In genomic region chr2:234273887-234274584, GRCh38 we compare ENCODE assay signal across 20 cellular contexts.
DNase-seq lines count a peak whose midpoint lies in the region; ATAC-seq, FAIRE-seq and TF ChIP-seq lines count a peak whose summit lies in the region.
"Had no signal": no experiment of that assay in that cellular context is flagged by ENCODE, and none has a peak within 500 bp of the region (broad histone marks: within the 10 kb centered on the region; RNA-seq: fewer than 3 reads in every experiment).

No MANE protein-coding gene starts in this region.

- H3K9me1 ChIP-seq in keratinocyte (ENCODE audit: control insufficient read depth, extremely low read depth, insufficient read depth, low read length) = no peaks in the 10 kb centered on the region

- no peak for TF ChIP-seq CTCF in keratinocyte (optimal IDR thresholded peaks at IDR 0.05 in 1 of 3, IDR thresholded peaks at IDR 0.05 in 1 of 3, conservative IDR thresholded peaks at IDR 0.05 in 1 of 3; ENCODE audit: extremely low read depth in 1 of 3, insufficient read depth in 2 of 3, low read length in 3 of 3)
- TF ChIP-seq CTCF in brain microvascular endothelial cell (IDR thresholded peaks at IDR 0.05; ENCODE audit: low read depth, low read length, missing control alignments) = no peak
- TF ChIP-seq CTCF in osteoblast (IDR thresholded peaks at IDR 0.05; ENCODE audit: extremely low read depth, low read depth, low read length) = no peak

- H2AFZ ChIP-seq in keratinocyte (ENCODE audit: control insufficient read depth, low read length) (peak overlapping the region; percentile 20), osteoblast (ENCODE audit: low read length) (no peak overlapping the region)

- dilution Hi-C loops in keratinocyte (cut with MboI; ENCODE audit: extremely low pct_ligation_motif_present, low sequenced_read_pairs) = no loop called here

- H3K79me2 ChIP-seq in keratinocyte (ENCODE audit: control insufficient read depth, insufficient read depth, low read length) = no peaks in the 10 kb centered on the region
- no peaks in the 10 kb centered on the region for H3K79me2 ChIP-seq in osteoblast (ENCODE audit: insufficient read depth, low read length)

- peak overlapping the region in 3 of 4 donors; percentile 0 to 62 (median 41) for H3K4me3 Mint-ChIP-seq in CD4-positive, CD25-positive, alpha-beta regulatory T cell
- H3K4me3 Mint-ChIP-seq in CD8-positive, alpha-beta memory T cell = peak overlapping the region; percentile 1 to 80 (median 57)
- H3K4me3 Mint-ChIP-seq: activated B cell treated with CpG ODN at 0.5 μM for 24 hours had no signal

- in situ Hi-C loops in brain microvascular endothelial cell (cut with HindIII; ENCODE audit: low pct_ligation_motif_present, low sequenced_read_pairs) = no loop called here

- peak overlapping the region; percentile 37 for H3K4me3 ChIP-seq in CD4-positive, CD25-positive, alpha-beta regulatory T cell (ENCODE audit: low read depth, low read length)
- no peak overlapping the region for H3K4me3 ChIP-seq in CD8-positive, alpha-beta memory T cell (ENCODE audit: low read length)
- H3K4me3 ChIP-seq in keratinocyte (ENCODE audit: control insufficient read depth in 2 of 3, extremely low read depth in 1 of 3, insufficient read depth in 2 of 3, low read depth in 1 of 3, low read length in 3 of 3) = no peak overlapping the region
- no peak overlapping the region for H3K4me3 ChIP-seq in brain microvascular endothelial cell (ENCODE audit: low read depth, low read length)
- H3K4me3 ChIP-seq in osteoblast (ENCODE audit: insufficient read depth, low read length) = no peak overlapping the region
- H3K4me3 ChIP-seq: dorsolateral prefrontal cortex, gastrocnemius medialis, GM12878, left lung, MG63, right lobe of liver, thyroid gland had no signal

- no peak for FAIRE-seq in keratinocyte (lab: Jason Lieb, UNC)
- FAIRE-seq: GM12878, HepG2 had no signal

- peak; percentile 51 to 55 for ATAC-seq in CD4-positive, CD25-positive, alpha-beta regulatory T cell (ENCODE audit: low read depth in 2 of 2)
- ATAC-seq: gastrocnemius medialis, GM12878, HepG2, left lung, right lobe of liver, Right ventricle myocardium inferior had no signal

- no peak overlapping the region for H3K27ac ChIP-seq in CD4-positive, CD25-positive, alpha-beta regulatory T cell (ENCODE audit: insufficient read depth, low read length, poor library complexity, severe bottlenecking)
- no peak overlapping the region for H3K27ac ChIP-seq in CD8-positive, alpha-beta memory T cell (ENCODE audit: low read depth, low read length)
- H3K27ac ChIP-seq in keratinocyte (ENCODE audit: control insufficient read depth, insufficient read depth, low read length) (no peak overlapping the region), brain microvascular endothelial cell (no peak overlapping the region), osteoblast (ENCODE audit: low read depth, low read length) (no peak overlapping the region)
- H3K27ac ChIP-seq: dorsolateral prefrontal cortex, gastrocnemius medialis, left lung, right lobe of liver, thyroid gland had no signal

- H3K9me3 ChIP-seq in CD4-positive, CD25-positive, alpha-beta regulatory T cell (ENCODE audit: control insufficient read depth in 2 of 2, low read length in 2 of 2) = no peaks in the 10 kb centered on the region
- peaks cover under 1% of the 10 kb centered on the region for H3K9me3 ChIP-seq in CD8-positive, alpha-beta memory T cell (ENCODE audit: low read length)
- H3K9me3 ChIP-seq in keratinocyte (ENCODE audit: control insufficient read depth, low read depth, low read length) (no peaks in the 10 kb centered on the region), osteoblast (ENCODE audit: low read depth, low read length) (no peaks in the 10 kb centered on the region)
- H3K9me3 ChIP-seq: gastrocnemius medialis, left lung, MG63, right lobe of liver, thyroid gland had no signal

- H3K9ac ChIP-seq in keratinocyte (ENCODE audit: control insufficient read depth, extremely low read depth, insufficient read depth, low read length) = no peak overlapping the region

- peaks cover 32 to 55% (median 49%) of the 10 kb centered on the region in 4 donors for H3K4me1 Mint-ChIP-seq in CD4-positive, CD25-positive, alpha-beta regulatory T cell
- peaks cover 69 to 83% (median 80%) of the 10 kb centered on the region in 3 donors for H3K4me1 Mint-ChIP-seq in CD8-positive, alpha-beta memory T cell
- H3K4me1 Mint-ChIP-seq: activated B cell treated with CpG ODN at 0.5 μM for 24 hours had no signal

- no peaks in the 10 kb centered on the region for H3K27me3 Mint-ChIP-seq in CD4-positive, CD25-positive, alpha-beta regulatory T cell
- no peaks in the 10 kb centered on the region for H3K27me3 Mint-ChIP-seq in CD8-positive, alpha-beta memory T cell

- CTCF ChIA-PET in CD8-positive, alpha-beta memory T cell (lab: Charles Lee) = interaction anchor here (1.0 to 1.1 kb wide), 2 partner anchors 45 to 194 kb away, joined by 3 read pairs; no protein-coding TSS in a partner anchor

- H4K20me1 ChIP-seq in keratinocyte (ENCODE audit: control insufficient read depth, extremely low read depth, insufficient read depth, low read length) = no peaks in the 10 kb centered on the region
- H4K20me1 ChIP-seq in osteoblast (ENCODE audit: insufficient read depth, low read length) = no peaks in the 10 kb centered on the region

- H3K36me3 ChIP-seq in CD4-positive, CD25-positive, alpha-beta regulatory T cell (ENCODE audit: control insufficient read depth, insufficient read depth, low read length) = no peaks in the 10 kb centered on the region
- H3K36me3 ChIP-seq in CD8-positive, alpha-beta memory T cell (ENCODE audit: insufficient read depth, low read length) = no peaks in the 10 kb centered on the region
- no peaks in the 10 kb centered on the region for H3K36me3 ChIP-seq in keratinocyte (ENCODE audit: control insufficient read depth in 2 of 2, extremely low read depth in 1 of 2, insufficient read depth in 2 of 2, low read length in 2 of 2)
- no peaks in the 10 kb centered on the region for H3K36me3 ChIP-seq in brain microvascular endothelial cell (replicated peaks)
- H3K36me3 ChIP-seq in osteoblast (ENCODE audit: insufficient read depth, low read length) = no peaks in the 10 kb centered on the region
- H3K36me3 ChIP-seq: gastrocnemius medialis, left lung, MG63, right lobe of liver, thyroid gland had no signal

- no peaks in the 10 kb centered on the region for H3K36me3 Mint-ChIP-seq in CD4-positive, CD25-positive, alpha-beta regulatory T cell
- no peaks in the 10 kb centered on the region for H3K36me3 Mint-ChIP-seq in CD8-positive, alpha-beta memory T cell

- no peak overlapping the region for H3K4me2 ChIP-seq in keratinocyte (ENCODE audit: control insufficient read depth, extremely low read depth, insufficient read depth, low read depth, low read length)
- H3K4me2 ChIP-seq in osteoblast (ENCODE audit: insufficient read depth, low read length) = no peak overlapping the region

- POLR2A ChIA-PET in CD8-positive, alpha-beta memory T cell (lab: Charles Lee) = interaction anchor here (0.7 kb wide), 2 partner anchors 110 to 149 kb away, joined by 5 to 9 read pairs; no protein-coding TSS in a partner anchor

- DNase-seq in CD4-positive, CD25-positive, alpha-beta regulatory T cell = peak in 2 of 3 donors; percentile 19 to 81
- DNase-seq in CD8-positive, alpha-beta memory T cell = peak in 2 of 5 donors; percentile 44 to 61
- peak; percentile 53 for DNase-seq in activated CD8-positive, alpha-beta memory T cell treated with anti-CD3 and anti-CD28 coated beads, Interleukin-2, amount 50 U/mL, for 48 hours
- no peak for DNase-seq in keratinocyte (ENCODE audit: low read depth, low spot score)
- DNase-seq in kidney glomerular epithelial cell (lab: John Stamatoyannopoulos, UW) = no peak
- no peak for DNase-seq in brain microvascular endothelial cell
- DNase-seq in osteoblast (ENCODE audit: insufficient read length, low spot score, missing footprints) = no peak
- DNase-seq: activated B cell treated with CpG ODN at 0.5 μM for 24 hours, Calu3, dorsolateral prefrontal cortex, erythroblast, gastrocnemius medialis, left lung, MG63, NCI-H2029, right lobe of liver, thyroid gland had no signal

- H3K4me1 ChIP-seq in CD4-positive, CD25-positive, alpha-beta regulatory T cell (ENCODE audit: control insufficient read depth, insufficient read depth, low read length, poor library complexity, severe bottlenecking) = peaks cover 25% of the 10 kb centered on the region
- H3K4me1 ChIP-seq in CD8-positive, alpha-beta memory T cell (ENCODE audit: insufficient read depth, low read length) = peaks cover 41% of the 10 kb centered on the region
- H3K4me1 ChIP-seq in keratinocyte (ENCODE audit: control insufficient read depth, extremely low read depth, insufficient read depth, low read length) = peaks cover 7% of the 10 kb centered on the region
- H3K4me1 ChIP-seq in osteoblast (ENCODE audit: insufficient read depth, low read length) = peaks cover 8% of the 10 kb centered on the region
- H3K4me1 ChIP-seq: gastrocnemius medialis, left lung, right lobe of liver, thyroid gland had no signal

- peak overlapping the region; percentile 50 to 83 (median 57) for H3K27ac Mint-ChIP-seq in CD4-positive, CD25-positive, alpha-beta regulatory T cell
- H3K27ac Mint-ChIP-seq in CD8-positive, alpha-beta memory T cell = peak overlapping the region; percentile 57 to 98 (median 87)
- H3K27ac Mint-ChIP-seq: activated B cell treated with CpG ODN at 0.5 μM for 24 hours had no signal

- peaks cover 0 to 4% (median 0%) of the 10 kb centered on the region in 7 donors for H3K9me3 Mint-ChIP-seq in CD4-positive, CD25-positive, alpha-beta regulatory T cell
- H3K9me3 Mint-ChIP-seq in CD8-positive, alpha-beta memory T cell = peaks cover 0 to 4% (median 0%) of the 10 kb centered on the region in 5 donors

- H3K27me3 ChIP-seq in CD4-positive, CD25-positive, alpha-beta regulatory T cell (ENCODE audit: control insufficient read depth, insufficient read depth, low read length) = no peaks in the 10 kb centered on the region
- no peaks in the 10 kb centered on the region for H3K27me3 ChIP-seq in CD8-positive, alpha-beta memory T cell (ENCODE audit: insufficient read depth, low read length, poor library complexity, severe bottlenecking)
- H3K27me3 ChIP-seq in keratinocyte (ENCODE audit: control insufficient read depth, extremely low read depth, insufficient read depth, low read length) (no peaks in the 10 kb centered on the region), brain microvascular endothelial cell (replicated peaks) (no peaks in the 10 kb centered on the region), osteoblast (ENCODE audit: insufficient read depth, low read length) (no peaks in the 10 kb centered on the region)
- H3K27me3 ChIP-seq: dorsolateral prefrontal cortex, gastrocnemius medialis, left lung, MG63, right lobe of liver, thyroid gland had no signal

Comparison
In these comparisons a context has a peak if more than half of its experiments do, and no peak if none do; other contexts are left out.
1. DNase-seq: peak in CD4-positive, CD25-positive, alpha-beta regulatory T cell (2 of 3) and activated CD8-positive, alpha-beta memory T cell treated with anti-CD3 and anti-CD28 coated beads, Interleukin-2, amount 50 U/mL, for 48 hours (single experiment); none in keratinocyte (single experiment), kidney glomerular epithelial cell (single experiment), brain microvascular endothelial cell (single experiment) and osteoblast (single experiment).